21 cellular contexts compared by ENCODE assay signal in genomic region chr3:72032435-72033118, GRCh38.
A peak's percentile ranks its signal among the peaks of the same experiment; 100 is the strongest.
DNase-seq lines count a peak whose midpoint lies in the region; ATAC-seq and TF ChIP-seq lines count a peak whose summit lies in the region.
"Had no signal": no experiment of that assay in that cellular context is flagged by ENCODE, and none has a peak within 500 bp of the region (broad histone marks: within the 10 kb centered on the region; RNA-seq: fewer than 3 reads in every experiment).

No MANE protein-coding gene starts in this region.

- no peaks in the 10 kb centered on the region for H3K9me2 ChIP-seq in DOHH2 (replicated peaks; ENCODE audit: control insufficient read depth, low read length)

- H3K9me3 ChIP-seq in DOHH2 (ENCODE audit: control insufficient read depth, insufficient read depth, low read length) (peaks cover 2% of the 10 kb centered on the region; the same call in 1 of the 2 replicates), HEK293 (ENCODE audit: control insufficient read depth, insufficient read depth, low read depth, low read length) (no peaks in the 10 kb centered on the region)
- H3K9me3 ChIP-seq: ascending aorta, gastroesophageal sphincter had no signal

- no peak for ATAC-seq in GM19463 (IDR thresholded peaks at IDR 0.05; ENCODE audit: unreplicated experiment)
- ATAC-seq: gastroesophageal sphincter; stimulated activated naive B cell treated with anti-CD40 and anti-IgM and Interleukin-4, amounts not matched to agents 10 μg/mL and 1 μg/mL and 100 μg/mL, for 72 hours had no signal

- H3K27ac ChIP-seq in DOHH2 (ENCODE audit: low read depth, low read length) (no peak overlapping the region), HEK293 (ENCODE audit: extremely low read depth, low read depth, low read length) (no peak overlapping the region), caudate nucleus (ENCODE audit: low read depth, low read length) (no peak overlapping the region)
- H3K27ac ChIP-seq: ascending aorta, gastroesophageal sphincter had no signal

- H4K20me1 ChIP-seq in DOHH2 (ENCODE audit: control insufficient read depth, insufficient read depth, low read depth, low read length) = no peaks in the 10 kb centered on the region

- no peaks in the 10 kb centered on the region for H3K27me3 ChIP-seq in DOHH2 (ENCODE audit: control insufficient read depth, low read length)
- H3K27me3 ChIP-seq: ascending aorta, gastroesophageal sphincter had no signal

- no peak overlapping the region for H3K4me3 ChIP-seq in DOHH2 (ENCODE audit: low read length)
- no peak overlapping the region for H3K4me3 ChIP-seq in HEK293 (ENCODE audit: low read depth, low read length)
- H3K4me3 ChIP-seq: ascending aorta, gastroesophageal sphincter had no signal

- TF ChIP-seq CTCF in DOHH2 (IDR thresholded peaks at IDR 0.05; ENCODE audit: low read depth, low read length, poor library complexity, severe bottlenecking) (no peak), HEK293 (tag by site-specific recombination; IDR thresholded peaks at IDR 0.05) (no peak)

- peak in 49 of 61 donors; percentile 3 to 94 (median 58) for DNase-seq in caudate nucleus (lab: John Stamatoyannopoulos, UW)
- DNase-seq in middle frontal gyrus (ENCODE audit: extremely low spot score, low spot score) = peak; percentile 17
- no peak for DNase-seq in activated gamma-delta T cell treated with Interleukin-2 at 50 U/mL for 16 hours
- DNase-seq in NCI-H345 (lab: John Stamatoyannopoulos, UW) = no peak
- DNase-seq: activated T-cell treated with anti-CD3 and anti-CD28 coated beads, Interleukin-2, amount 50 U/mL, for 72 hours; cerebellar nuclear complex; effector CD8-positive, alpha-beta T cell; HFFc6; midbrain; NCI-H1436; NCI-H526 treated with DMSO at 0.1 percent for 48 hours; OCI-M1; SIG-M5; stimulated activated CD4-positive, alpha-beta T cell treated with anti-CD3 and anti-CD28 coated beads, Interleukin-2, amount 100 ng/mL, for 24 hours; stimulated activated naive B cell treated with anti-CD40 and anti-IgM and Interleukin-4, amounts not matched to agents 10 μg/mL and 1 μg/mL and 100 μg/mL, for 72 hours; T-helper 2 cell had no signal

- CTCF ChIA-PET in HEK293 (lab: Yijun Ruan, JAX) = no interaction called here

- peaks cover 31% of the 10 kb centered on the region for H3K36me3 ChIP-seq in DOHH2 (ENCODE audit: control insufficient read depth, low read length)
- H3K36me3 ChIP-seq in HEK293 (ENCODE audit: control insufficient read depth in 2 of 2, insufficient read depth in 1 of 2, low read length in 2 of 2) = no peaks in the 10 kb centered on the region
- H3K36me3 ChIP-seq: ascending aorta, gastroesophageal sphincter had no signal

- peak overlapping the region; percentile 41 for H3K4me2 ChIP-seq in DOHH2 (ENCODE audit: low read length)

- POLR2A ChIA-PET in HEK293 (lab: Yijun Ruan, JAX) = no interaction called here

- no peaks in the 10 kb centered on the region for H3K79me2 ChIP-seq in DOHH2 (ENCODE audit: control insufficient read depth, low read length)

- H3K4me1 ChIP-seq in DOHH2 (ENCODE audit: control insufficient read depth, low read length) = peaks cover 36% of the 10 kb centered on the region
- H3K4me1 ChIP-seq in HEK293 (ENCODE audit: control insufficient read depth, insufficient read depth, low read length) = no peaks in the 10 kb centered on the region
- H3K4me1 ChIP-seq: ascending aorta, gastroesophageal sphincter had no signal

- H3F3A ChIP-seq in DOHH2 (ENCODE audit: control insufficient read depth, insufficient read depth) = 0 out of 2 replicates have a peak, but pooled peaks cover 4% of the 10 kb centered on the region

TF ChIP-seq in HEK293, 187 proteins besides CTCF, POLR2A, EP300 and RAD21:
- TF ChIP-seq EGR2 (tag by site-specific recombination; IDR thresholded peaks at IDR 0.05; ENCODE audit: low read depth) (0 out of 2 replicates have a peak, but pooled peaks have one; percentile 40), ZNF473 (tag by site-specific recombination; IDR thresholded peaks at IDR 0.05) (no peak), ZNF660 (tag by site-specific recombination; IDR thresholded peaks at IDR 0.05) (no peak), ZFHX2 (tag by site-specific recombination; conservative IDR thresholded peaks at IDR 0.05) (peak; percentile 46)
TF ChIP-seq in HEK293: peak in this region for 2.

Comparison
In these comparisons a context has a peak if more than half of its experiments do, and no peak if none do; other contexts are left out.
1. DNase-seq: peak in caudate nucleus (49 of 61) and middle frontal gyrus (single experiment); none in activated gamma-delta T cell treated with Interleukin-2 at 50 U/mL for 16 hours (single experiment) and NCI-H345 (single experiment).